11 cellular contexts compared by ENCODE assay signal in the genomic region with DNA sequence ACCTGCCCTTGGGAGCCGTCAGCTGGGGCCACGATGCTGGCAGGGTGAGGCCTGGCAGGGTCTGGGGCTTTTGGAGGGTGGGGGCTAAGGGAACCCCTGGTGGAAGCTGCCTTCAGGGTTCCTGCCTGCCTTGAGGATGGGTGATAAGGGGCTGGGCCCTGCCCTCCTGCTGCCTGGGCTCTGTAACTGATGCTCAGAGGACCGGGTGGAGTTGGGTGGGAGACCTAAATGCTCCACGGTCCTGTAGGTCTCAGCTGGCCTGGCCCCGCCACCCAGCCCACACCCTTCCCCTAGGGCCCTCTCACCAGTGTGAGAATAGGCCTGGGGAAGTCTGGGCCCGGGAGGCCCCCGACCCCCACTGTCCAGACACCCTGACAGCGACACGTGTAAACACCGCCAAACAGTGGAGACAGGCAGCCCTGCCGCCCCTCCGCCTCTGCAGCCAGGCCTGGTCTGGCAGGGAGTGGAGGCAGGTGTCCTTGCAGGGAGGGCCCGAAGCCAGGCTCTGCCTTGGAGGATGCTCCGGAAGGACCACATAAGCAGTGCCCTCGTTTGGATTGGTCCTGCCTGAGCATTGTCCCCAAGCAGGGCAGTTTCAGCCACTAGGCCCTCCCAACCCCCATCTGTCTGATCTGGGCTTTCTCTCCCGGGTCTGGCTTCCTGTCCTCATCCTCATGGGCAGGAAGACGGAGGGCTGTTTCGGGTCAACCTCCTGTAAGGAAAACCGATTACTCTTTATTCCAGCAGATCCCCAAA. TPM values are rescaled to one million over a fixed set of nuclear protein-coding genes. Genes with fewer than 3 reads are reported as not detected.
DNase-seq lines count a peak whose midpoint lies in the region; ATAC-seq, FAIRE-seq and TF ChIP-seq lines count a peak whose summit lies in the region.
"Had no signal": no experiment of that assay in that cellular context is flagged by ENCODE, and none has a peak within 500 bp of the region (broad histone marks: within the 10 kb centered on the region; RNA-seq: fewer than 3 reads in every experiment).

No MANE protein-coding gene starts in this region.

- peak overlapping the region; percentile 94 for H3K27ac ChIP-seq in RWPE1

- intact Hi-C loops in posterior cingulate gyrus (cut with DNase I), result loop anchor here (5.0 kb wide), 1 partner anchor 39 kb away; no protein-coding TSS in a partner anchor

- TF ChIP-seq CTCF in RWPE1 (conservative IDR thresholded peaks at IDR 0.05; ENCODE audit: low read depth), result no peak

- POLR2A ChIA-PET in RWPE1 (lab: Yijun Ruan, JAX; ENCODE audit: low non-redundant PET), result no interaction called here

- CTCF ChIA-PET in RWPE1 (lab: Yijun Ruan, JAX), result interaction anchor here (0.6 kb wide), 1 partner anchor 303 kb away, joined by 3 read pairs; no protein-coding TSS in a partner anchor

- FAIRE-seq in frontal cortex (lab: Jason Lieb, UNC), result no peak

- peak; percentile 60 for DNase-seq in ELF-1 (ENCODE audit: low read depth, low spot score)
- no peak for DNase-seq in RWPE1 (ENCODE audit: low spot score)
- DNase-seq in frontal cortex (ENCODE audit: low spot score in 2 of 2), result peak; percentile 65 to 66
- DNase-seq in posterior cingulate gyrus, result peak in 9 of 10 donors; percentile 53 to 95 (median 71)
- no peak for DNase-seq in NK-92 treated with Interleukin-12 subunit alpha and Interleukin-12 subunit beta, amount 100 ng/mL, for 24 hours (lab: John Stamatoyannopoulos, UW)
- DNase-seq in iPS-NIHi11 (ENCODE audit: low spot score), result no peak
- DNase-seq: naive B cell; stimulated activated naive B cell treated with anti-CD40 and anti-IgM and Interleukin-4, amounts not matched to agents 10 μg/mL and 1 μg/mL and 100 μg/mL, for 72 hours; T-helper 2 cell had no signal

- no peak for ATAC-seq in GM18867 (IDR thresholded peaks at IDR 0.05; ENCODE audit: unreplicated experiment)
- no peak for ATAC-seq in GM19397 (IDR thresholded peaks at IDR 0.05; ENCODE audit: unreplicated experiment)
- ATAC-seq: stimulated activated naive B cell treated with anti-CD40 and anti-IgM and Interleukin-4, amounts not matched to agents 10 μg/mL and 1 μg/mL and 100 μg/mL, for 72 hours had no signal

RNA-seq across cellular contexts. Expression of a gene that starts 6.5 kb away (rescaled TPM):
- 5.7 TPM for total RNA-seq in frontal cortex

Comparison
In these comparisons a context has a peak if more than half of its experiments do, and no peak if none do; other contexts are left out.
1. DNase-seq: peak in ELF-1 (single experiment), frontal cortex (2 of 2) and posterior cingulate gyrus (9 of 10); none in RWPE1 (single experiment), NK-92 treated with Interleukin-12 subunit alpha and Interleukin-12 subunit beta, amount 100 ng/mL, for 24 hours (single experiment) and iPS-NIHi11 (single experiment).